ENCODE assay signal across 12 cellular contexts in genomic region chr17:32265896-32266388, GRCh38. TPM values are rescaled to one million over a fixed set of nuclear protein-coding genes. Genes with fewer than 3 reads are reported as not detected.
A peak's percentile ranks its signal among the peaks of the same experiment; 100 is the strongest.
DNase-seq lines count a peak whose midpoint lies in the region; ATAC-seq, FAIRE-seq and TF ChIP-seq lines count a peak whose summit lies in the region.
"Had no signal": no experiment of that assay in that cellular context is flagged by ENCODE, and none has a peak within 500 bp of the region (broad histone marks: within the 10 kb centered on the region; RNA-seq: fewer than 3 reads in every experiment).

No MANE protein-coding gene starts in this region.

- intact Hi-C loops in activated CD8-positive, alpha-beta T cell treated with anti-CD3 and anti-CD28 coated beads for 36 hours (cut with micrococcal nuclease) = no loop called here
- intact Hi-C loops in left lung (cut with DNase I) = no loop called here

- TF ChIP-seq POLR2A in GM12892 (IDR thresholded peaks at IDR 0.05; ENCODE audit: low read depth, low read length) = no peak

- H3K4me3 ChIP-seq in adipocyte (ENCODE audit: low read length) = peak overlapping the region; percentile 72
- H3K4me3 ChIP-seq in left lung = peak overlapping the region; percentile 44 to 48
- H3K4me3 ChIP-seq in thoracic aorta = peak overlapping the region; percentile 78

- no peak overlapping the region for H3K4me3 Mint-ChIP-seq in activated CD8-positive, alpha-beta T cell treated with anti-CD3 and anti-CD28 coated beads for 36 hours
- H3K4me3 Mint-ChIP-seq in activated CD8-positive, alpha-beta T cell treated with anti-CD3 and anti-CD28 coated beads, Interleukin-2, amount 10 ng/mL, durations not matched to agents 7 days and 5 days = no peak overlapping the region

- H3K27ac ChIP-seq in left lung = no peak overlapping the region
- H3K27ac ChIP-seq in thoracic aorta = no peak overlapping the region

- peaks cover 5% of the 10 kb centered on the region for H3K4me1 ChIP-seq in adipocyte (ENCODE audit: control insufficient read depth, insufficient read depth, low read length)
- peaks cover 18 to 25% of the 10 kb centered on the region in 2 donors for H3K4me1 ChIP-seq in left lung
- H3K4me1 ChIP-seq in thoracic aorta (ENCODE audit: control insufficient read depth in 1 of 2, low read depth in 2 of 2) = peaks cover 11 to 27% of the 10 kb centered on the region in 2 donors

- H3K9ac ChIP-seq in adipocyte (ENCODE audit: low read length) = no peak overlapping the region

- CTCF ChIA-PET in activated CD8-positive, alpha-beta T cell treated with anti-CD3 and anti-CD28 coated beads for 36 hours (lab: Charles Lee) = no interaction called here
- CTCF ChIA-PET in activated CD8-positive, alpha-beta T cell treated with anti-CD3 and anti-CD28 coated beads, Interleukin-2, amount 10 ng/mL, durations not matched to agents 7 days and 5 days (lab: Charles Lee) = no interaction called here

- H3K27me3 ChIP-seq in adipocyte (replicated peaks; ENCODE audit: control insufficient read depth, insufficient read depth, low read length) = peaks cover 71% of the 10 kb centered on the region
- peaks cover 16 to 85% of the 10 kb centered on the region in 2 donors for H3K27me3 ChIP-seq in left lung
- no peaks in the 10 kb centered on the region for H3K27me3 ChIP-seq in thoracic aorta (replicated peaks; ENCODE audit: insufficient read depth)

- no peaks in the 10 kb centered on the region for H3K9me3 Mint-ChIP-seq in activated CD8-positive, alpha-beta T cell treated with anti-CD3 and anti-CD28 coated beads for 36 hours
- H3K9me3 Mint-ChIP-seq in activated CD8-positive, alpha-beta T cell treated with anti-CD3 and anti-CD28 coated beads, Interleukin-2, amount 10 ng/mL, durations not matched to agents 7 days and 5 days (ENCODE audit: insufficient read depth) = no peaks in the 10 kb centered on the region

- POLR2A ChIA-PET in activated CD8-positive, alpha-beta T cell treated with anti-CD3 and anti-CD28 coated beads for 36 hours (lab: Charles Lee) = interaction anchor here (1.0 to 1.5 kb wide), 2 partner anchors 16 to 52 kb away, joined by 3 read pairs; no protein-coding TSS in a partner anchor
- POLR2A ChIA-PET in activated CD8-positive, alpha-beta T cell treated with anti-CD3 and anti-CD28 coated beads, Interleukin-2, amount 10 ng/mL, durations not matched to agents 7 days and 5 days (lab: Charles Lee) = no interaction called here

- no peak for TF ChIP-seq CTCF in activated CD8-positive, alpha-beta T cell treated with anti-CD3 and anti-CD28 coated beads for 36 hours (IDR thresholded peaks at IDR 0.05)
- no peak for TF ChIP-seq CTCF in left lung (IDR thresholded peaks at IDR 0.05)
- no peak for TF ChIP-seq CTCF in thoracic aorta (IDR thresholded peaks at IDR 0.05)

- no peaks in the 10 kb centered on the region for H3K9me3 ChIP-seq in adipocyte (ENCODE audit: control insufficient read depth, low read length)
- no peaks in the 10 kb centered on the region for H3K9me3 ChIP-seq in left lung
- no peaks in the 10 kb centered on the region for H3K9me3 ChIP-seq in thoracic aorta

- H3K36me3 ChIP-seq in adipocyte (ENCODE audit: control insufficient read depth, insufficient read depth, low read length, severe bottlenecking) = no peaks in the 10 kb centered on the region
- no peaks in the 10 kb centered on the region for H3K36me3 ChIP-seq in left lung
- no peaks in the 10 kb centered on the region for H3K36me3 ChIP-seq in thoracic aorta

- H3K4me1 Mint-ChIP-seq in activated CD8-positive, alpha-beta T cell treated with anti-CD3 and anti-CD28 coated beads for 36 hours (ENCODE audit: low read depth) = peaks cover 12% of the 10 kb centered on the region
- peaks cover 13% of the 10 kb centered on the region for H3K4me1 Mint-ChIP-seq in activated CD8-positive, alpha-beta T cell treated with anti-CD3 and anti-CD28 coated beads, Interleukin-2, amount 10 ng/mL, durations not matched to agents 7 days and 5 days (ENCODE audit: low read depth)

- H3K27ac Mint-ChIP-seq in activated CD8-positive, alpha-beta T cell treated with anti-CD3 and anti-CD28 coated beads for 36 hours = no peak overlapping the region
- no peak overlapping the region for H3K27ac Mint-ChIP-seq in activated CD8-positive, alpha-beta T cell treated with anti-CD3 and anti-CD28 coated beads, Interleukin-2, amount 10 ng/mL, durations not matched to agents 7 days and 5 days

- FAIRE-seq in GM12892 (lab: Jason Lieb, UNC) = no peak
- FAIRE-seq: GM19239, islet of Langerhans, RCC 7860 had no signal

- no peak for DNase-seq in activated CD8-positive, alpha-beta T cell treated with anti-CD3 and anti-CD28 coated beads for 36 hours
- no peak for DNase-seq in activated CD8-positive, alpha-beta T cell treated with anti-CD3 and anti-CD28 coated beads, Interleukin-2, amount 10 ng/mL, durations not matched to agents 7 days and 5 days
- DNase-seq in adipocyte (ENCODE audit: low read depth) (no peak), left lung (no peak), thoracic aorta (ENCODE audit: low spot score) (no peak), GM12892 (ENCODE audit: insufficient read length) (no peak)
- DNase-seq in activated effector memory CD4-positive, alpha-beta T cell treated with anti-CD3 and anti-CD28 coated beads, Interleukin-2, amount 50 U/mL, for 16 hours = no peak
- DNase-seq: activated effector memory CD4-positive, alpha-beta T cell treated with Interleukin-2 at 50 U/mL for 16 hours had no signal

- peak; percentile 14 for ATAC-seq in activated CD8-positive, alpha-beta T cell treated with anti-CD3 and anti-CD28 coated beads for 36 hours
- no peak for ATAC-seq in activated CD8-positive, alpha-beta T cell treated with anti-CD3 and anti-CD28 coated beads, Interleukin-2, amount 10 ng/mL, durations not matched to agents 7 days and 5 days
- ATAC-seq in left lung (no peak), thoracic aorta (ENCODE audit: insufficient number of reproducible peaks, low FRiP score, low read depth) (no peak), GM18907 (IDR thresholded peaks at IDR 0.05; ENCODE audit: unreplicated experiment) (no peak)

- peaks cover 66% of the 10 kb centered on the region for H3K27me3 Mint-ChIP-seq in activated CD8-positive, alpha-beta T cell treated with anti-CD3 and anti-CD28 coated beads for 36 hours
- peaks cover 72% of the 10 kb centered on the region for H3K27me3 Mint-ChIP-seq in activated CD8-positive, alpha-beta T cell treated with anti-CD3 and anti-CD28 coated beads, Interleukin-2, amount 10 ng/mL, durations not matched to agents 7 days and 5 days (ENCODE audit: low read depth)

- H3K36me3 Mint-ChIP-seq in activated CD8-positive, alpha-beta T cell treated with anti-CD3 and anti-CD28 coated beads for 36 hours (ENCODE audit: low read depth) = no peaks in the 10 kb centered on the region
- no peaks in the 10 kb centered on the region for H3K36me3 Mint-ChIP-seq in activated CD8-positive, alpha-beta T cell treated with anti-CD3 and anti-CD28 coated beads, Interleukin-2, amount 10 ng/mL, durations not matched to agents 7 days and 5 days (ENCODE audit: low read depth)

RNA-seq across cellular contexts. Expression of gene RHBDL3, which starts 0.3 kb away (rescaled TPM):
- under 1 TPM in 1 of 2 experiments, not detected in 1; 0.11 TPM for total RNA-seq in activated CD8-positive, alpha-beta T cell treated with anti-CD3 and anti-CD28 coated beads for 36 hours
- 1 to 10 TPM in 1 of 2 experiments, under 1 TPM in 1; 0.82 to 1.0 TPM for total RNA-seq in activated CD8-positive, alpha-beta T cell treated with anti-CD3 and anti-CD28 coated beads, Interleukin-2, amount 10 ng/mL, durations not matched to agents 7 days and 5 days
- under 1 TPM; 0.26 to 0.38 TPM for total RNA-seq in left lung
- total RNA-seq in thoracic aorta = under 1 TPM in 1 of 2 donors, not detected in 1; 0.63 TPM
- 0.19 TPM for polyA plus RNA-seq in GM12892 (2012; ENCODE audit: missing spikeins)
